8 cellular contexts compared by ENCODE assay signal in genomic region chr10:103069453-103070331, GRCh38.
DNase-seq lines count a peak whose midpoint lies in the region; ATAC-seq and TF ChIP-seq lines count a peak whose summit lies in the region.

No MANE protein-coding gene starts in this region.

- H3K9me3 Mint-ChIP-seq in activated CD4-positive, alpha-beta T cell treated with anti-CD3 and anti-CD28 coated beads, Interleukin-2, amount 10 ng/mL, durations not matched to agents 24 days and 14 days, result no peaks in the 10 kb centered on the region

- peaks cover 28% of the 10 kb centered on the region for H3K4me1 Mint-ChIP-seq in activated CD4-positive, alpha-beta T cell treated with anti-CD3 and anti-CD28 coated beads, Interleukin-2, amount 10 ng/mL, durations not matched to agents 24 days and 14 days

- H3K4me3 Mint-ChIP-seq in activated CD4-positive, alpha-beta T cell treated with anti-CD3 and anti-CD28 coated beads, Interleukin-2, amount 10 ng/mL, durations not matched to agents 24 days and 14 days, result peak overlapping the region; percentile 35

- TF ChIP-seq CTCF in coronary artery (IDR thresholded peaks at IDR 0.05), result peak; percentile 44

- no peak for ATAC-seq in HG02973 (IDR thresholded peaks at IDR 0.05; ENCODE audit: unreplicated experiment)

- peak; percentile 77 for DNase-seq in ELF-1 (ENCODE audit: low read depth, low spot score)
- DNase-seq in H4 (ENCODE audit: low spot score), result peak; percentile 51
- peak; percentile 43 for DNase-seq in NCI-H1694 (lab: John Stamatoyannopoulos, UW)
- DNase-seq in activated CD4-positive, alpha-beta T cell treated with anti-CD3 and anti-CD28 coated beads, Interleukin-2, amount 10 ng/mL, durations not matched to agents 24 days and 14 days, result peak; percentile 91
- DNase-seq in coronary artery (ENCODE audit: low spot score), result no peak
- DNase-seq in medulla oblongata (ENCODE audit: extremely low spot score), result peak; percentile 37
- peak; percentile 33 to 43 for DNase-seq in stimulated activated CD8-positive, alpha-beta memory T cell treated with anti-CD3 and anti-CD28 coated beads, Interleukin-2, amount 100 ng/mL, for 48 hours (ENCODE audit: low read depth in 2 of 2)

- intact Hi-C loops in activated CD4-positive, alpha-beta T cell treated with anti-CD3 and anti-CD28 coated beads, Interleukin-2, amount 10 ng/mL, durations not matched to agents 24 days and 14 days (cut with micrococcal nuclease), result loop anchor here (1.0 kb wide), 3 partner anchors 152 to 234 kb away; no protein-coding TSS in a partner anchor

- H3K27me3 Mint-ChIP-seq in activated CD4-positive, alpha-beta T cell treated with anti-CD3 and anti-CD28 coated beads, Interleukin-2, amount 10 ng/mL, durations not matched to agents 24 days and 14 days, result no peaks in the 10 kb centered on the region

- peak overlapping the region; percentile 8 to 64 for H3K27ac ChIP-seq in coronary artery

- no peak overlapping the region for H3K4me3 ChIP-seq in coronary artery

- H3K36me3 Mint-ChIP-seq in activated CD4-positive, alpha-beta T cell treated with anti-CD3 and anti-CD28 coated beads, Interleukin-2, amount 10 ng/mL, durations not matched to agents 24 days and 14 days (ENCODE audit: low read depth), result peaks cover 2% of the 10 kb centered on the region

- peak overlapping the region; percentile 75 for H3K27ac Mint-ChIP-seq in activated CD4-positive, alpha-beta T cell treated with anti-CD3 and anti-CD28 coated beads, Interleukin-2, amount 10 ng/mL, durations not matched to agents 24 days and 14 days
